Comparison of ENCODE assay signal across 1 cellular context in genomic region chr6:116447052-116447451, GRCh38.
TF ChIP-seq lines count a peak whose summit lies in the region.

No MANE protein-coding gene starts in this region.

TF ChIP-seq in WTC11, 78 proteins besides CTCF, POLR2A, EP300 and RAD21 (continued from another document):
- no peak for TF ChIP-seq PREB (CRISPR knock-in tag; IDR thresholded peaks at IDR 0.05; ENCODE audit: borderline replicate concordance)
- TF ChIP-seq ZNF423 (CRISPR knock-in tag; IDR thresholded peaks at IDR 0.05) = no peak
- TF ChIP-seq FOXK1 (CRISPR knock-in tag; IDR thresholded peaks at IDR 0.05) = no peak
- no peak for TF ChIP-seq GTF2I (CRISPR knock-in tag; conservative IDR thresholded peaks at IDR 0.05)
- TF ChIP-seq HMGA2 (CRISPR knock-in tag; IDR thresholded peaks at IDR 0.05) = no peak
